ENCODE assay signal across 8 cellular contexts in genomic region chr10:97037365-97038361, GRCh38.
DNase-seq lines count a peak whose midpoint lies in the region; FAIRE-seq and TF ChIP-seq lines count a peak whose summit lies in the region.

No MANE protein-coding gene starts in this region.

- peaks cover 12% of the 10 kb centered on the region for H3K4me1 ChIP-seq in left ventricle myocardium inferior
- H3K4me1 ChIP-seq in urinary bladder (ENCODE audit: insufficient read depth) = no peaks in the 10 kb centered on the region

- peaks cover 16% of the 10 kb centered on the region for H3K27me3 ChIP-seq in left ventricle myocardium inferior (ENCODE audit: low read depth)

- H3K27ac ChIP-seq in left ventricle myocardium inferior (replicated peaks) (no peak overlapping the region), urinary bladder (ENCODE audit: low read depth) (no peak overlapping the region)

- DNase-seq in DMS153 treated with DMSO at 0.1 percent for 48 hours (lab: John Stamatoyannopoulos, UW; ENCODE audit: unreplicated experiment) (peak; percentile 83), H54 (ENCODE audit: insufficient read length, low spot score) (peak; percentile 94), NCI-H1092 (lab: John Stamatoyannopoulos, UW) (peak; percentile 76), SKM-1 treated with dmso at 0.1 percent for 144 hours (lab: John Stamatoyannopoulos, UW; ENCODE audit: unreplicated experiment) (peak; percentile 75), left ventricle myocardium inferior (peak; percentile 66), pulmonary artery endothelial cell (ENCODE audit: low read depth, low spot score) (peak; percentile 43)
- DNase-seq in activated naive CD8-positive, alpha-beta T cell treated with anti-CD3 and anti-CD28 coated beads, Interleukin-2, amount 50 U/mL, for 16 hours (ENCODE audit: low read depth, low spot score) = peak; percentile 49

- H3K9me3 ChIP-seq in left ventricle myocardium inferior (replicated peaks) = no peaks in the 10 kb centered on the region

- no peak for TF ChIP-seq POLR2A in H54 (IDR thresholded peaks at IDR 0.05; ENCODE audit: low read depth, low read length)

- H3K4me3 ChIP-seq in left ventricle myocardium inferior (peak overlapping the region; percentile 65), urinary bladder (ENCODE audit: low read depth, low read length) (peak overlapping the region; percentile 0)

- 23% methylated on average over 30 of the region's 30 CpGs for WGBS in urinary bladder

- intact Hi-C loops in left ventricle myocardium inferior (cut with micrococcal nuclease) = no loop called here

- no peaks in the 10 kb centered on the region for H3K36me3 ChIP-seq in left ventricle myocardium inferior
- no peaks in the 10 kb centered on the region for H3K36me3 ChIP-seq in urinary bladder (ENCODE audit: insufficient read depth)

- TF ChIP-seq CTCF in left ventricle myocardium inferior (IDR thresholded peaks at IDR 0.05; ENCODE audit: borderline replicate concordance) = peak; percentile 89

- FAIRE-seq in H54 (lab: Jason Lieb, UNC) = peak; percentile 74

Comparison
In these comparisons a context has a peak if more than half of its experiments do, and no peak if none do; other contexts are left out.
1. DNase-seq: peak in every context shown above with its lines; median percentile 94 in H54; 83 in DMS153 treated with DMSO at 0.1 percent for 48 hours; 76 in NCI-H1092; 75 in SKM-1 treated with dmso at 0.1 percent for 144 hours; 66 in left ventricle myocardium inferior; 49 in activated naive CD8-positive, alpha-beta T cell treated with anti-CD3 and anti-CD28 coated beads, Interleukin-2, amount 50 U/mL, for 16 hours; 43 in pulmonary artery endothelial cell.